In genomic region chr12:11795910-11796459, GRCh38 we compare ENCODE assay signal across 9 cellular contexts.
DNase-seq lines count a peak whose midpoint lies in the region; ATAC-seq and TF ChIP-seq lines count a peak whose summit lies in the region.
"Had no signal": no experiment of that assay in that cellular context is flagged by ENCODE, and none has a peak within 500 bp of the region (broad histone marks: within the 10 kb centered on the region; RNA-seq: fewer than 3 reads in every experiment).

No MANE protein-coding gene starts in this region.

- H3K36me3 ChIP-seq in Caco-2 (ENCODE audit: control insufficient read depth, insufficient read depth, low read length): no peaks in the 10 kb centered on the region
- H3K36me3 ChIP-seq: WERI-Rb-1 had no signal

- no peaks in the 10 kb centered on the region for H3K27me3 ChIP-seq in Caco-2 (replicated peaks; ENCODE audit: control insufficient read depth, insufficient read depth, low read length)

- H3K4me3 Mint-ChIP-seq in Caco-2 (ENCODE audit: unreplicated experiment) (peak overlapping the region; percentile 25), nephron progenitor cell (no peak overlapping the region)
- H3K4me3 Mint-ChIP-seq in dendritic cell treated with granulocyte-macrophage colony-stimulating factor and Interleukin-4, amounts not matched to agents 40 ng/mL and 50 ng/mL, for 4 days: no peak overlapping the region
- no peak overlapping the region for H3K4me3 Mint-ChIP-seq in effector memory CD8-positive, alpha-beta T cell

- no peak for TF ChIP-seq CTCF in Caco-2 (IDR thresholded peaks at IDR 0.05; ENCODE audit: insufficient read depth in 1 of 2, low read depth in 1 of 2, low read length in 1 of 2, severe bottlenecking in 1 of 2, unreplicated experiment in 1 of 2)
- no peak for TF ChIP-seq CTCF in nephron progenitor cell (IDR thresholded peaks at IDR 0.05)

- no TSS peak for BruUV-seq in Caco-2 (replicated peaks; lab: Mats Ljungman, UMichigan)

- intact Hi-C loops in Caco-2 (cut with micrococcal nuclease; ENCODE audit: unreplicated experiment): loop anchor here (2.0 to 10.0 kb wide), 3 partner anchors 27 to 239 kb away; no protein-coding TSS in a partner anchor
- intact Hi-C loops in dendritic cell treated with granulocyte-macrophage colony-stimulating factor and Interleukin-4, amounts not matched to agents 40 ng/mL and 50 ng/mL, for 4 days (cut with micrococcal nuclease): no loop called here
- intact Hi-C loops in sciatic nerve (cut with DNase I): no loop called here

- no peaks in the 10 kb centered on the region for H3K27me3 Mint-ChIP-seq in Caco-2 (ENCODE audit: insufficient read depth, unreplicated experiment)
- H3K27me3 Mint-ChIP-seq in dendritic cell treated with granulocyte-macrophage colony-stimulating factor and Interleukin-4, amounts not matched to agents 40 ng/mL and 50 ng/mL, for 4 days: no peaks in the 10 kb centered on the region
- H3K27me3 Mint-ChIP-seq in nephron progenitor cell (ENCODE audit: low read depth, poor library complexity): no peaks in the 10 kb centered on the region
- H3K27me3 Mint-ChIP-seq in effector memory CD8-positive, alpha-beta T cell: no peaks in the 10 kb centered on the region

- peaks cover 53% of the 10 kb centered on the region for H3K4me1 Mint-ChIP-seq in Caco-2 (ENCODE audit: low read depth, unreplicated experiment)
- H3K4me1 Mint-ChIP-seq in dendritic cell treated with granulocyte-macrophage colony-stimulating factor and Interleukin-4, amounts not matched to agents 40 ng/mL and 50 ng/mL, for 4 days (ENCODE audit: low read depth): peaks cover 94% of the 10 kb centered on the region
- peaks cover 46% of the 10 kb centered on the region for H3K4me1 Mint-ChIP-seq in nephron progenitor cell
- peaks cover 32 to 33% of the 10 kb centered on the region in 2 donors for H3K4me1 Mint-ChIP-seq in effector memory CD8-positive, alpha-beta T cell (ENCODE audit: low read depth in 2 of 2)

- no peak overlapping the region for H3K4me3 ChIP-seq in Caco-2 (ENCODE audit: low read depth, low read length)

- no peak for ATAC-seq in effector memory CD8-positive, alpha-beta T cell (replicated peaks)
- no peak for ATAC-seq in GM18517 (IDR thresholded peaks at IDR 0.05; ENCODE audit: unreplicated experiment)
- no peak for ATAC-seq in sciatic nerve

- H3K9me3 Mint-ChIP-seq in Caco-2 (ENCODE audit: unreplicated experiment) (peaks cover 22% of the 10 kb centered on the region), nephron progenitor cell (peaks cover 6% of the 10 kb centered on the region)
- H3K9me3 Mint-ChIP-seq in dendritic cell treated with granulocyte-macrophage colony-stimulating factor and Interleukin-4, amounts not matched to agents 40 ng/mL and 50 ng/mL, for 4 days: no peaks in the 10 kb centered on the region
- H3K9me3 Mint-ChIP-seq in effector memory CD8-positive, alpha-beta T cell: no peaks in the 10 kb centered on the region

- H3K36me3 Mint-ChIP-seq in Caco-2 (ENCODE audit: insufficient read depth, unreplicated experiment) (no peaks in the 10 kb centered on the region), nephron progenitor cell (ENCODE audit: low read depth) (peaks cover 27% of the 10 kb centered on the region)
- peaks cover 77% of the 10 kb centered on the region for H3K36me3 Mint-ChIP-seq in dendritic cell treated with granulocyte-macrophage colony-stimulating factor and Interleukin-4, amounts not matched to agents 40 ng/mL and 50 ng/mL, for 4 days (ENCODE audit: low read depth)
- no peaks in the 10 kb centered on the region for H3K36me3 Mint-ChIP-seq in effector memory CD8-positive, alpha-beta T cell (ENCODE audit: insufficient read depth)

- CTCF ChIA-PET in Caco-2 (lab: Charles Lee): interaction anchor here (0.6 to 0.9 kb wide), 2 partner anchors 62 to 96 kb away, joined by 3 to 4 read pairs; no protein-coding TSS in a partner anchor

- H3K27ac Mint-ChIP-seq in Caco-2 (ENCODE audit: unreplicated experiment) (peak overlapping the region; percentile 83), nephron progenitor cell (peak overlapping the region; percentile 39)
- peak overlapping the region; percentile 89 for H3K27ac Mint-ChIP-seq in dendritic cell treated with granulocyte-macrophage colony-stimulating factor and Interleukin-4, amounts not matched to agents 40 ng/mL and 50 ng/mL, for 4 days
- H3K27ac Mint-ChIP-seq in effector memory CD8-positive, alpha-beta T cell: peak overlapping the region in 1 of 2 donors; percentile 54

- H3K9me3 ChIP-seq in Caco-2: peaks cover 7% of the 10 kb centered on the region

- DNase-seq in Caco-2 (peak in 1 of 2 experiments; percentile 51), NCI-H2196 treated with DMSO at 0.1 percent for 48 hours (lab: John Stamatoyannopoulos, UW; ENCODE audit: unreplicated experiment) (peak; percentile 49), nephron progenitor cell (no peak), sciatic nerve (ENCODE audit: low spot score) (no peak)
- no peak for DNase-seq in effector memory CD8-positive, alpha-beta T cell
- DNase-seq in activated CD4-positive, alpha-beta T cell treated with anti-CD3 and anti-CD28 coated beads, Interleukin-2, amount 50 U/mL, for 4 hours: no peak
- DNase-seq: WERI-Rb-1 had no signal

- POLR2A ChIA-PET in Caco-2 (lab: Charles Lee): interaction anchor here (0.6 to 0.9 kb wide), 2 partner anchors 11 to 168 kb away, joined by 4 read pairs; no protein-coding TSS in a partner anchor

- H3K4me1 ChIP-seq in Caco-2: peaks cover 50% of the 10 kb centered on the region
